In genomic region chr3:189262746-189263145, GRCh38 we compare ENCODE assay signal across 15 cellular contexts.
DNase-seq lines count a peak whose midpoint lies in the region; ATAC-seq and TF ChIP-seq lines count a peak whose summit lies in the region.
"Had no signal": no experiment of that assay in that cellular context is flagged by ENCODE, and none has a peak within 500 bp of the region (broad histone marks: within the 10 kb centered on the region; RNA-seq: fewer than 3 reads in every experiment).

No MANE protein-coding gene starts in this region.

- no peak overlapping the region for H2AFZ ChIP-seq in hepatocyte

- H3K4me1 Mint-ChIP-seq in effector memory CD8-positive, alpha-beta T cell (ENCODE audit: low read depth in 2 of 2), result no peaks in the 10 kb centered on the region
- H3K4me1 Mint-ChIP-seq: central memory CD8-positive, alpha-beta T cell; naive thymus-derived CD8-positive, alpha-beta T cell had no signal

- H3K4me3 ChIP-seq in GM12865 (ENCODE audit: low read depth, low read length) (no peak overlapping the region), HEK293 (ENCODE audit: low read depth, low read length) (no peak overlapping the region), hepatocyte (no peak overlapping the region)

- H3K27me3 ChIP-seq in hepatocyte, result no peaks in the 10 kb centered on the region

- H3K27ac ChIP-seq in HEK293 (ENCODE audit: extremely low read depth, low read depth, low read length) (no peak overlapping the region), hepatocyte (no peak overlapping the region)

- TF ChIP-seq CTCF in GM12865 (IDR thresholded peaks at IDR 0.05; ENCODE audit: insufficient read depth, low read depth, low read length, missing control alignments) (no peak), HEK293 (tag by site-specific recombination; IDR thresholded peaks at IDR 0.05) (no peak), hepatocyte (IDR thresholded peaks at IDR 0.05; ENCODE audit: poor library complexity) (no peak)

- no peaks in the 10 kb centered on the region for H3K9me3 ChIP-seq in HEK293 (ENCODE audit: control insufficient read depth, insufficient read depth, low read depth, low read length)
- H3K9me3 ChIP-seq in hepatocyte (ENCODE audit: low read depth), result no peaks in the 10 kb centered on the region

- no peaks in the 10 kb centered on the region for H3K79me2 ChIP-seq in hepatocyte

- H3K4me3 Mint-ChIP-seq in effector memory CD8-positive, alpha-beta T cell, result no peak overlapping the region
- H3K4me3 Mint-ChIP-seq: central memory CD8-positive, alpha-beta T cell; naive thymus-derived CD8-positive, alpha-beta T cell had no signal

- no peak overlapping the region for H3K4me2 ChIP-seq in hepatocyte

- no peaks in the 10 kb centered on the region for H3K9me3 Mint-ChIP-seq in effector memory CD8-positive, alpha-beta T cell
- H3K9me3 Mint-ChIP-seq: central memory CD8-positive, alpha-beta T cell; naive thymus-derived CD8-positive, alpha-beta T cell had no signal

- no peak overlapping the region for H3K27ac Mint-ChIP-seq in effector memory CD8-positive, alpha-beta T cell
- H3K27ac Mint-ChIP-seq: naive thymus-derived CD8-positive, alpha-beta T cell had no signal

- H3K27me3 Mint-ChIP-seq in effector memory CD8-positive, alpha-beta T cell, result no peaks in the 10 kb centered on the region
- H3K27me3 Mint-ChIP-seq: central memory CD8-positive, alpha-beta T cell had no signal

- ATAC-seq in GM21528 (IDR thresholded peaks at IDR 0.05; ENCODE audit: low FRiP score, unreplicated experiment), result no peak
- ATAC-seq in GM19324 (IDR thresholded peaks at IDR 0.05; ENCODE audit: low FRiP score, unreplicated experiment), result no peak
- no peak for ATAC-seq in effector memory CD8-positive, alpha-beta T cell (replicated peaks)
- ATAC-seq: naive thymus-derived CD8-positive, alpha-beta T cell; SK-N-SH treated with all-trans-retinoic acid at 6 μM for 48 hours had no signal

- CTCF ChIA-PET in HEK293 (lab: Yijun Ruan, JAX), result no interaction called here

- DNase-seq in GM12865 (ENCODE audit: low read depth), result peak; percentile 67
- peak; percentile 75 for DNase-seq in NCI-H2196 (lab: John Stamatoyannopoulos, UW; ENCODE audit: unreplicated experiment)
- peak; percentile 12 for DNase-seq in hepatocyte (ENCODE audit: low spot score)
- DNase-seq in NCI-H2107 treated with DMSO at 0.1 percent for 48 hours (lab: John Stamatoyannopoulos, UW; ENCODE audit: unreplicated experiment), result no peak
- no peak for DNase-seq in effector memory CD8-positive, alpha-beta T cell
- DNase-seq: activated CD4-positive, alpha-beta T cell treated with anti-CD3 and anti-CD28 coated beads, Interleukin-2, amount 50 U/mL, for 48 hours; DMS79; naive thymus-derived CD8-positive, alpha-beta T cell; NK-92 treated with Interleukin-12 subunit alpha and Interleukin-12 subunit beta, amount 100 ng/mL, for 24 hours; stimulated activated CD4-positive, alpha-beta T cell treated with anti-CD3 and anti-CD28 coated beads, Interleukin-15, amount 100 ng/mL, for 24 hours had no signal

- H3K36me3 ChIP-seq in HEK293 (ENCODE audit: control insufficient read depth in 2 of 2, insufficient read depth in 1 of 2, low read length in 2 of 2), result no peaks in the 10 kb centered on the region
- no peaks in the 10 kb centered on the region for H3K36me3 ChIP-seq in hepatocyte (replicated peaks; ENCODE audit: insufficient read depth, low read depth)

- 60% methylated on average over 3 of the region's 3 CpGs for WGBS in hepatocyte (ENCODE audit: low lambda C conversion rate, missing lambda C conversion rate)

- no peaks in the 10 kb centered on the region for H3K4me1 ChIP-seq in HEK293 (ENCODE audit: control insufficient read depth, insufficient read depth, low read length)
- no peaks in the 10 kb centered on the region for H3K4me1 ChIP-seq in hepatocyte (ENCODE audit: insufficient read depth)

- no peaks in the 10 kb centered on the region for H3K36me3 Mint-ChIP-seq in effector memory CD8-positive, alpha-beta T cell (ENCODE audit: insufficient read depth)
- H3K36me3 Mint-ChIP-seq: naive thymus-derived CD8-positive, alpha-beta T cell had no signal

- H3K9me2 ChIP-seq in hepatocyte (replicated peaks; ENCODE audit: insufficient read depth), result no peaks in the 10 kb centered on the region

- no peaks in the 10 kb centered on the region for H4K20me1 ChIP-seq in hepatocyte (ENCODE audit: insufficient read depth, poor library complexity, severe bottlenecking)

- POLR2A ChIA-PET in HEK293 (lab: Yijun Ruan, JAX), result no interaction called here

TF ChIP-seq in HEK293, 187 proteins besides CTCF, POLR2A, EP300 and RAD21:
- no peak for TF ChIP-seq ZNF501 (tag by site-specific recombination; IDR thresholded peaks at IDR 0.05)
- 0 out of 2 replicates have a peak, but pooled peaks have one; percentile 23 for TF ChIP-seq ZNF335 (tag by site-specific recombination; conservative IDR thresholded peaks at IDR 0.05)
- no peak for TF ChIP-seq ZNF362 (tag by site-specific recombination; IDR thresholded peaks at IDR 0.05)
- no peak for TF ChIP-seq PBX3 (CRISPR knock-in tag; IDR thresholded peaks at IDR 0.05)
- TF ChIP-seq ZNF664 (tag by site-specific recombination; IDR thresholded peaks at IDR 0.05), result no peak
- TF ChIP-seq ZNF416 (tag by site-specific recombination; IDR thresholded peaks at IDR 0.05), result no peak
- no peak for TF ChIP-seq ZNF837 (tag by site-specific recombination; IDR thresholded peaks at IDR 0.05)

Comparison
In these comparisons a context has a peak if more than half of its experiments do, and no peak if none do; other contexts are left out.
1. DNase-seq: peak in GM12865 (single experiment), NCI-H2196 (single experiment) and hepatocyte (single experiment); none in NCI-H2107 treated with DMSO at 0.1 percent for 48 hours (single experiment) and effector memory CD8-positive, alpha-beta T cell (0 of 3).